In genomic region chr13:62092949-62093348, GRCh38 we compare ENCODE assay signal across 30 cellular contexts.
"Had no signal": no experiment of that assay in that cellular context is flagged by ENCODE, and none has a peak within 500 bp of the region (broad histone marks: within the 10 kb centered on the region; RNA-seq: fewer than 3 reads in every experiment).

No MANE protein-coding gene starts in this region.

- H3K9ac ChIP-seq: neural progenitor cell, parathyroid adenoma had no signal

- H3K27me3 ChIP-seq: neural progenitor cell, ovary, right lobe of liver, sigmoid colon, suprapubic skin, testis, tibial artery, transverse colon, upper lobe of right lung, uterus had no signal

- H3K4me3 ChIP-seq: neural progenitor cell, ovary, psoas muscle, right lobe of liver, sigmoid colon, suprapubic skin, testis, tibial artery, transverse colon, upper lobe of right lung, uterus had no signal

- H3K9me3 Mint-ChIP-seq: nephron progenitor cell; neural progenitor cell; stimulated activated memory B cell treated with anti-CD40 and anti-IgM and Interleukin-4, amounts not matched to agents 10 μg/mL and 1 μg/mL and 100 μg/mL, for 72 hours; type B pancreatic cell had no signal

- H3K4me1 ChIP-seq: neural progenitor cell, parathyroid adenoma, psoas muscle, right lobe of liver, sigmoid colon, suprapubic skin, testis, tibial artery, transverse colon, upper lobe of right lung, uterus had no signal

- H3K36me3 Mint-ChIP-seq: naive thymus-derived CD8-positive, alpha-beta T cell; natural killer cell treated with Interleukin-12 subunit alpha and Interleukin-12 subunit beta and Interleukin-15 and Interleukin-18, amount 100 ng/mL, for 72 hours; neural progenitor cell; stimulated activated memory B cell treated with anti-CD40 and anti-IgM and Interleukin-4, amounts not matched to agents 10 μg/mL and 1 μg/mL and 100 μg/mL, for 72 hours; type B pancreatic cell had no signal

- H3K4me3 Mint-ChIP-seq: naive thymus-derived CD8-positive, alpha-beta T cell; natural killer cell treated with Interleukin-12 subunit alpha and Interleukin-12 subunit beta and Interleukin-15 and Interleukin-18, amount 100 ng/mL, for 72 hours; nephron progenitor cell; neural progenitor cell; stimulated activated memory B cell treated with anti-CD40 and anti-IgM and Interleukin-4, amounts not matched to agents 10 μg/mL and 1 μg/mL and 100 μg/mL, for 72 hours; stimulated activated naive CD8-positive, alpha-beta T cell treated with anti-CD3 and anti-CD28 coated beads, Interleukin-15, amount 100 ng/mL, for 72 hours; type B pancreatic cell had no signal

- H3K36me3 ChIP-seq: neural progenitor cell, ovary, right lobe of liver, sigmoid colon, suprapubic skin, tibial artery, transverse colon, upper lobe of right lung, uterus had no signal

- H3K27ac Mint-ChIP-seq: naive thymus-derived CD8-positive, alpha-beta T cell; natural killer cell treated with Interleukin-12 subunit alpha and Interleukin-12 subunit beta and Interleukin-15 and Interleukin-18, amount 100 ng/mL, for 72 hours; nephron progenitor cell; neural progenitor cell; progenitor cell of endocrine pancreas; stimulated activated memory B cell treated with anti-CD40 and anti-IgM and Interleukin-4, amounts not matched to agents 10 μg/mL and 1 μg/mL and 100 μg/mL, for 72 hours; stimulated activated naive CD8-positive, alpha-beta T cell treated with anti-CD3 and anti-CD28 coated beads, Interleukin-15, amount 100 ng/mL, for 72 hours; type B pancreatic cell had no signal

- DNase-seq: naive thymus-derived CD8-positive, alpha-beta T cell; nephron progenitor cell; occipital lobe; ovary; posterior cingulate gyrus; psoas muscle; right cardiac atrium; right lobe of liver; sigmoid colon; small intestine; stimulated activated CD4-positive, alpha-beta T cell treated with anti-CD3 and anti-CD28 coated beads, Interleukin-1b, Interleukin-23, amount 100 ng/mL, for 48 hours; stimulated activated CD4-positive, alpha-beta T cell treated with anti-CD3 and anti-CD28 coated beads, Interleukin-4, amount 100 ng/mL, for 1 hour; stimulated activated CD4-positive, alpha-beta T cell treated with anti-CD3 and anti-CD28 coated beads, Interleukin-4, amount 100 ng/mL, for 4 hours; stimulated activated CD8-positive, alpha-beta memory T cell treated with anti-CD3 and anti-CD28 coated beads, Interleukin-4, amount 100 ng/mL, for 48 hours; stimulated activated naive CD4-positive, alpha-beta T cell; stimulated activated naive CD8-positive, alpha-beta T cell treated with anti-CD3 and anti-CD28 coated beads, Interleukin-15, amount 100 ng/mL, for 72 hours; stimulated activated naive CD8-positive, alpha-beta T cell treated with anti-CD3 and anti-CD28 coated beads, Interleukin-15, Interleukin-2, amounts not matched to agents 100 U/mL and 50 U/mL, for 24 hours; substantia nigra; testis; tibial artery; transverse colon; upper lobe of right lung; uterus had no signal

- H3K4me1 Mint-ChIP-seq: naive thymus-derived CD8-positive, alpha-beta T cell; nephron progenitor cell; stimulated activated memory B cell treated with anti-CD40 and anti-IgM and Interleukin-4, amounts not matched to agents 10 μg/mL and 1 μg/mL and 100 μg/mL, for 72 hours; stimulated activated naive CD8-positive, alpha-beta T cell treated with anti-CD3 and anti-CD28 coated beads, Interleukin-15, amount 100 ng/mL, for 72 hours had no signal

- H3K4me2 ChIP-seq: neural progenitor cell had no signal

- H3K27ac ChIP-seq: neural progenitor cell, ovary, parathyroid adenoma, psoas muscle, right lobe of liver, sigmoid colon, suprapubic skin, testis, tibial artery, transverse colon, upper lobe of right lung, uterus had no signal

- H3K27me3 Mint-ChIP-seq: naive thymus-derived CD8-positive, alpha-beta T cell; natural killer cell treated with Interleukin-12 subunit alpha and Interleukin-12 subunit beta and Interleukin-15 and Interleukin-18, amount 100 ng/mL, for 72 hours; progenitor cell of endocrine pancreas; stimulated activated memory B cell treated with anti-CD40 and anti-IgM and Interleukin-4, amounts not matched to agents 10 μg/mL and 1 μg/mL and 100 μg/mL, for 72 hours; stimulated activated naive CD8-positive, alpha-beta T cell treated with anti-CD3 and anti-CD28 coated beads, Interleukin-15, amount 100 ng/mL, for 72 hours; type B pancreatic cell had no signal

- H3K9me3 ChIP-seq: ovary, psoas muscle, right lobe of liver, sigmoid colon, suprapubic skin, testis, tibial artery, upper lobe of right lung, uterus had no signal

- H2AFZ ChIP-seq: neural progenitor cell, parathyroid adenoma had no signal

- H3K79me2 ChIP-seq: parathyroid adenoma had no signal
